ENCODE assay signal across 9 cellular contexts in the genomic region with DNA sequence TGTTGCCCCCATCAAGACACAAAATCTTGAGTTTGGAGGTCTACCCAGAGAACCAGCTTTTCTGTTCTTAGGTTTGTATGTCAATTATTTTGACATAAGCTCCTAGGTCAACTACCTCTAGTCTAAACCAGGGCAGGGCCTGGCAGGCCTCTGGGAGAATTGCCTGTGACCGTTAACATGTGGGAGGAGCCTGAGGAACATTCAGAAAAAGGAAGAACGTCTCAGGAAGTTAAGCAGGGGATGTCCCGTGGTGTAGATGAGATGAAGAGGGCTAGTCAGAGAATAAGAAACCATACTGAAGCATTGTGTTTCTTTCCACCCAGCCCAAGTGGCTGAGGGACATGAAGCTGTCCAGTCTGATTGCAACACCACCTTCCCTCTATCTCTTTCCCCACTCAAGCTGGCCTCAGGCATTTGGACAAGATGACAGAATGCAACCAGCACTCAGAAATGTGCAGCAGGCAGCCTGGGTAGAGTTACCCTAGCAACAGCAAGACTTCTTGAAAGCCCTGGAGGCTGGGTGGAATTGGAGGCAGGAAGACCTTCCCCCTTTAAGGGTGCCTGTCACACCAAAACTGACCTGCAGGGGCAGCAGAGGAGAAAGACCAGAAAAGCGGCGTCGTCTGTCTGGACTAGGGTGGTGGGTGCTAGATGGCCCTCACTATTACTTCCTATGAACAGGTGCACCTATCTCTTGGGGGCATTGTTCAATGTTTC.
DNase-seq lines count a peak whose midpoint lies in the region; ATAC-seq, FAIRE-seq and TF ChIP-seq lines count a peak whose summit lies in the region.
"Had no signal": no experiment of that assay in that cellular context is flagged by ENCODE, and none has a peak within 500 bp of the region (broad histone marks: within the 10 kb centered on the region; RNA-seq: fewer than 3 reads in every experiment).

No MANE protein-coding gene starts in this region.

- H3K27ac ChIP-seq in psoas muscle, result no peak overlapping the region
- no peak overlapping the region for H3K27ac ChIP-seq in small intestine (ENCODE audit: low read depth in 1 of 2, low read length in 1 of 2)

- no peak overlapping the region for H3K4me3 ChIP-seq in Loucy (ENCODE audit: low read length, poor library complexity, severe bottlenecking)
- H3K4me3 ChIP-seq in cardiac fibroblast (replicated peaks in 1 of 2; ENCODE audit: low read depth in 2 of 2, low read length in 2 of 2), result no peak overlapping the region
- H3K4me3 ChIP-seq in psoas muscle, result no peak overlapping the region
- no peak overlapping the region for H3K4me3 ChIP-seq in small intestine (ENCODE audit: low read depth in 1 of 2, low read length in 2 of 2)

- peak; percentile 73 for TF ChIP-seq CTCF in Loucy (conservative IDR thresholded peaks at IDR 0.05; ENCODE audit: low read length)
- peak; percentile 25 for TF ChIP-seq CTCF in cardiac fibroblast (IDR thresholded peaks at IDR 0.05; ENCODE audit: low read depth, low read length)
- TF ChIP-seq CTCF in psoas muscle (IDR thresholded peaks at IDR 0.05), result peak; percentile 20

- DNase-seq in activated CD4-positive, alpha-beta T cell treated with anti-CD3 and anti-CD28 coated beads for 48 hours, result peak; percentile 49
- DNase-seq in activated CD4-positive, alpha-beta T cell treated with anti-CD3 and anti-CD28 coated beads for 1 hour, result no peak
- DNase-seq in cardiac fibroblast (ENCODE audit: low read depth in 2 of 2), result peak in 1 of 2 donors; percentile 2
- DNase-seq in psoas muscle, result no peak
- DNase-seq in small intestine, result no peak
- no peak for DNase-seq in NCI-H2171 (lab: John Stamatoyannopoulos, UW)
- DNase-seq: DMS79 had no signal

- H3K27me3 ChIP-seq in Loucy (ENCODE audit: insufficient read depth, low read length, poor library complexity, severe bottlenecking), result peaks cover 8% of the 10 kb centered on the region
- no peaks in the 10 kb centered on the region for H3K27me3 ChIP-seq in psoas muscle (ENCODE audit: insufficient read depth in 3 of 3, low read length in 2 of 3)
- H3K27me3 ChIP-seq in small intestine (ENCODE audit: control insufficient read depth in 2 of 2, insufficient read depth in 2 of 2, low read length in 2 of 2), result no peaks in the 10 kb centered on the region

- no peaks in the 10 kb centered on the region for H3F3A ChIP-seq in Loucy (ENCODE audit: low read depth)

- no peaks in the 10 kb centered on the region for H4K20me1 ChIP-seq in Loucy (ENCODE audit: insufficient read depth, low read length, poor library complexity, severe bottlenecking)

- no peaks in the 10 kb centered on the region for H3K9me3 ChIP-seq in Loucy (ENCODE audit: insufficient read depth, low read depth, low read length)
- H3K9me3 ChIP-seq in psoas muscle, result no peaks in the 10 kb centered on the region
- H3K9me3 ChIP-seq in small intestine (ENCODE audit: control insufficient read depth, low read depth), result no peaks in the 10 kb centered on the region

- FAIRE-seq in small intestine (lab: Jason Lieb, UNC), result no peak

- no peak overlapping the region for H3K4me2 ChIP-seq in Loucy (ENCODE audit: low read depth, low read length, poor library complexity, severe bottlenecking)

- H3K79me2 ChIP-seq in Loucy (ENCODE audit: insufficient read depth, low read length), result no peaks in the 10 kb centered on the region

- no peak for ATAC-seq in psoas muscle
- ATAC-seq in HG03565 (IDR thresholded peaks at IDR 0.05; ENCODE audit: unreplicated experiment), result no peak

- H3K4me1 ChIP-seq in Loucy (ENCODE audit: insufficient read depth, low read length, poor library complexity, severe bottlenecking) (peaks cover 7% of the 10 kb centered on the region), psoas muscle (no peaks in the 10 kb centered on the region), small intestine (ENCODE audit: control insufficient read depth in 2 of 2, insufficient read depth in 1 of 2, low read depth in 1 of 2, low read length in 1 of 2) (no peaks in the 10 kb centered on the region)

- H3K9ac ChIP-seq in Loucy (ENCODE audit: low read depth, low read length, poor library complexity, severe bottlenecking), result no peak overlapping the region

- no peaks in the 10 kb centered on the region for H3K36me3 ChIP-seq in Loucy (ENCODE audit: insufficient read depth, low read length)
- no peaks in the 10 kb centered on the region for H3K36me3 ChIP-seq in psoas muscle (ENCODE audit: insufficient read depth in 1 of 2, low read depth in 1 of 2)
- no peaks in the 10 kb centered on the region for H3K36me3 ChIP-seq in small intestine (ENCODE audit: control insufficient read depth in 2 of 2, insufficient read depth in 2 of 2, low read length in 2 of 2)

- peak overlapping the region; percentile 53 for H2AFZ ChIP-seq in Loucy (ENCODE audit: low read length)

- H3K9me2 ChIP-seq in Loucy (replicated peaks; ENCODE audit: low read depth, low read length), result no peaks in the 10 kb centered on the region

- WGBS in psoas muscle, 3 donors, result 43 to 68% (median 57%) methylated on average over 6 of the region's 6 CpGs
- WGBS in small intestine, 3 donors, result 21 to 54% (median 44%) methylated on average over 6 of the region's 6 CpGs

- intact Hi-C loops in psoas muscle (cut with DNase I), result no loop called here

Comparison
In these comparisons a context has a peak if more than half of its experiments do, and no peak if none do; other contexts are left out.
1. CTCF ChIP-seq: peak in every context shown above with its lines; median percentile 73 in Loucy; 25 in cardiac fibroblast; 20 in psoas muscle.